In genomic region chr21:8419925-8420560, GRCh38 we compare ENCODE assay signal across 8 cellular contexts.
DNase-seq lines count a peak whose midpoint lies in the region; ATAC-seq, FAIRE-seq and TF ChIP-seq lines count a peak whose summit lies in the region.
"Not testable (repeated sequence)": the region's sequence is repeated elsewhere in the genome, so short reads cannot be mapped to it uniquely, and the experiment has no call there.

No MANE protein-coding gene starts in this region.

- not testable (repeated sequence) for H3F3A ChIP-seq in smooth muscle cell (ENCODE audit: low read depth)

- H3K4me1 ChIP-seq in astrocyte (ENCODE audit: insufficient read depth, low read length); smooth muscle cell (ENCODE audit: low read depth): not testable (repeated sequence)

- H3K9me3 ChIP-seq in astrocyte (ENCODE audit: insufficient read depth, low read depth, low read length); smooth muscle cell (replicated peaks; ENCODE audit: low read depth): not testable (repeated sequence)

- H2AFZ ChIP-seq in astrocyte (ENCODE audit: low read depth, low read length), result not testable (repeated sequence)
- H2AFZ ChIP-seq in smooth muscle cell (ENCODE audit: low read depth), result peak overlapping the region; percentile 0

- H3K4me2 ChIP-seq in astrocyte (ENCODE audit: low read length); smooth muscle cell: not testable (repeated sequence)

- H3K4me3 ChIP-seq in astrocyte (ENCODE audit: insufficient read depth, low read depth, low read length); smooth muscle cell: not testable (repeated sequence)

- not testable (repeated sequence) for H3K4me1 Mint-ChIP-seq in T-helper 2 cell treated with Interferon-gamma antibody and Interleukin-4, amounts not matched to agents 5 μg/mL and 100 μg/mL, for 36 hours (ENCODE audit: low read depth); astrocyte (ENCODE audit: low read depth, unreplicated experiment)

- H4K20me1 ChIP-seq in astrocyte (ENCODE audit: insufficient read depth, low read length); smooth muscle cell (ENCODE audit: low read depth): not testable (repeated sequence)

- not testable (repeated sequence) for H3K9me3 Mint-ChIP-seq in T-helper 2 cell treated with Interferon-gamma antibody and Interleukin-4, amounts not matched to agents 5 μg/mL and 100 μg/mL, for 36 hours; astrocyte (ENCODE audit: unreplicated experiment)

- not testable (repeated sequence) for H3K27me3 Mint-ChIP-seq in T-helper 2 cell treated with Interferon-gamma antibody and Interleukin-4, amounts not matched to agents 5 μg/mL and 100 μg/mL, for 36 hours (ENCODE audit: low read depth); astrocyte (ENCODE audit: low read depth, unreplicated experiment)

- no CpG with 5 or more reads among the region's 2 CpGs for WGBS in smooth muscle cell (ENCODE audit: low lambda C conversion rate)

- H3K9ac ChIP-seq in astrocyte (ENCODE audit: low read length), result not testable (repeated sequence)
- peak overlapping the region; percentile 2 for H3K9ac ChIP-seq in smooth muscle cell (ENCODE audit: low read depth)

- H3K27me3 ChIP-seq in astrocyte (ENCODE audit: insufficient read depth, low read length); smooth muscle cell (ENCODE audit: low read depth): not testable (repeated sequence)

- H3K4me3 Mint-ChIP-seq in T-helper 2 cell treated with Interferon-gamma antibody and Interleukin-4, amounts not matched to agents 5 μg/mL and 100 μg/mL, for 36 hours, result not testable (repeated sequence)
- peak overlapping the region; percentile 3 for H3K4me3 Mint-ChIP-seq in astrocyte (ENCODE audit: unreplicated experiment)

- peak; percentile 64 for DNase-seq in T-helper 2 cell treated with Interferon-gamma antibody and Interleukin-4, amounts not matched to agents 5 μg/mL and 100 μg/mL, for 36 hours (ENCODE audit: low spot score)
- DNase-seq in astrocyte (ENCODE audit: low read depth); smooth muscle cell (lab: John Stamatoyannopoulos, UW; ENCODE audit: unreplicated experiment): not testable (repeated sequence)
- peak; percentile 21 for DNase-seq in left lobe of liver (ENCODE audit: low spot score)

- not testable (repeated sequence) for H3K36me3 ChIP-seq in astrocyte (ENCODE audit: insufficient read depth, low read length); smooth muscle cell (ENCODE audit: low read depth)

- not testable (repeated sequence) for FAIRE-seq in astrocyte (lab: Jason Lieb, UNC)

- H3K36me3 Mint-ChIP-seq in T-helper 2 cell treated with Interferon-gamma antibody and Interleukin-4, amounts not matched to agents 5 μg/mL and 100 μg/mL, for 36 hours (ENCODE audit: low read depth); astrocyte (ENCODE audit: low read depth, unreplicated experiment): not testable (repeated sequence)

- not testable (repeated sequence) for H3K27ac ChIP-seq in astrocyte (ENCODE audit: low read depth, low read length); smooth muscle cell (ENCODE audit: low read depth)

- ATAC-seq in GM18498 (IDR thresholded peaks at IDR 0.05; ENCODE audit: unreplicated experiment) (peak; percentile 90), GM19463 (IDR thresholded peaks at IDR 0.05; ENCODE audit: unreplicated experiment) (peak; percentile 60), HG02623 (IDR thresholded peaks at IDR 0.05; ENCODE audit: unreplicated experiment) (peak; percentile 74), HG03175 (IDR thresholded peaks at IDR 0.05; ENCODE audit: unreplicated experiment) (peak; percentile 86), left lobe of liver (peak; percentile 91)

- TF ChIP-seq CTCF in astrocyte (IDR thresholded peaks at IDR 0.05; ENCODE audit: insufficient read depth, low read depth, low read length); smooth muscle cell (IDR thresholded peaks at IDR 0.05; ENCODE audit: borderline replicate concordance, insufficient read depth, poor library complexity, severe bottlenecking): not testable (repeated sequence)

- H3K27ac Mint-ChIP-seq in T-helper 2 cell treated with Interferon-gamma antibody and Interleukin-4, amounts not matched to agents 5 μg/mL and 100 μg/mL, for 36 hours, result peak overlapping the region; percentile 1
- H3K27ac Mint-ChIP-seq in astrocyte (ENCODE audit: unreplicated experiment), result peak overlapping the region; percentile 45

- H3K79me2 ChIP-seq in astrocyte (ENCODE audit: insufficient read depth, low read length); smooth muscle cell (ENCODE audit: low read depth): not testable (repeated sequence)
